In the genomic region with DNA sequence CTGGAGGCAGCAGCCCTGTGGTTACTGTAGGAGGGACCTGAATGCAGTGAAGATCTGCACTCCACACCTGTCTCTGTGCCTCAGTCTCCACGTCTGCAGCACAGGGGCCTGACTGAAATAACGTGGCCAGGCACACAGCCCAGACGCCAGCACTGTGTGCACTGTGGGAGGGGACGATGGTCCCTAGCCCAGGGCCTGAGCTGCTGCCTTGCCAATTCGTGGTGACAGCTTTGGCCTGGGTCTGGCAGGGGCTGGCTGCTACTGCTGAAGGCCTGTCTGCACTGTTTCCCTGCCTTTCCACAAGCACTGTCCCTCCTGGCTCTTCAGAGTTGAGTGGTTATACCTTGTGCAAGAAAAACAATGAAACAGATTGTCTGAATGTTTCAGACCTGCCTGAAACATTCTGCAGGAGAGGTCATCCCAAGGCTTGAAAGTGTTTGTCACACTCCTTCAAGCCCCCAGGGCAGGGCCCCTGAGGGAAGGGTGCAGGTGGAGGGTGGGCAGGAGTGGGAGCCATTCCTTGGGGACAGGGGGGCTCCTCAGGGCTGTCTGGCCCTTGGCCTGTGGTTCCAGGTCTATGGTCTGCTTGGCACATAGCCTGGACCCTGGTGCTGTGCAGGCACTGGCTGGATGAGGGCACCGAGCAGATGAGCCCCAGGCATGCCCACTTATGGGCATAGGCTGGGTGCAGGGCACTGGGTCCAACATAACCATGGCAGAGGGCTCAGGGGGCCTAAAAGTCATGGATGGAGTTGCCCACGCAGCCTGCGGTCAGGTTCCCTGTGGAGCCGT, we compare ENCODE assay signal across 1 cellular context.
TF ChIP-seq lines count a peak whose summit lies in the region.

No MANE protein-coding gene starts in this region.

TF ChIP-seq in GM23338, 12 proteins besides CTCF, POLR2A, EP300 and RAD21:
- no peak for TF ChIP-seq ZNF114 (CRISPR knock-in tag; IDR thresholded peaks at IDR 0.05)
- no peak for TF ChIP-seq JUNB (IDR thresholded peaks at IDR 0.05; ENCODE audit: unreplicated experiment)
- no peak for TF ChIP-seq CREB1 (CRISPR knock-in tag; IDR thresholded peaks at IDR 0.05; ENCODE audit: low read depth)
- no peak for TF ChIP-seq STAT1 (IDR thresholded peaks at IDR 0.05; ENCODE audit: unreplicated experiment)
- no peak for TF ChIP-seq NANOG (IDR thresholded peaks at IDR 0.05; ENCODE audit: borderline replicate concordance)
- no peak for TF ChIP-seq POLR2AphosphoS5 (IDR thresholded peaks at IDR 0.05; ENCODE audit: low read depth)
- TF ChIP-seq, protein P1, sequence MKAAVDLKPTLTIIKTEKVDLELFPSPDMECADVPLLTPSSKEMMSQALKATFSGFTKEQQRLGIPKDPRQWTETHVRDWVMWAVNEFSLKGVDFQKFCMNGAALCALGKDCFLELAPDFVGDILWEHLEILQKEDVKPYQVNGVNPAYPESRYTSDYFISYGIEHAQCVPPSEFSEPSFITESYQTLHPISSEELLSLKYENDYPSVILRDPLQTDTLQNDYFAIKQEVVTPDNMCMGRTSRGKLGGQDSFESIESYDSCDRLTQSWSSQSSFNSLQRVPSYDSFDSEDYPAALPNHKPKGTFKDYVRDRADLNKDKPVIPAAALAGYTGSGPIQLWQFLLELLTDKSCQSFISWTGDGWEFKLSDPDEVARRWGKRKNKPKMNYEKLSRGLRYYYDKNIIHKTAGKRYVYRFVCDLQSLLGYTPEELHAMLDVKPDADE (IDR thresholded peaks at IDR 0.05): no peak
- TF ChIP-seq, protein P2, sequence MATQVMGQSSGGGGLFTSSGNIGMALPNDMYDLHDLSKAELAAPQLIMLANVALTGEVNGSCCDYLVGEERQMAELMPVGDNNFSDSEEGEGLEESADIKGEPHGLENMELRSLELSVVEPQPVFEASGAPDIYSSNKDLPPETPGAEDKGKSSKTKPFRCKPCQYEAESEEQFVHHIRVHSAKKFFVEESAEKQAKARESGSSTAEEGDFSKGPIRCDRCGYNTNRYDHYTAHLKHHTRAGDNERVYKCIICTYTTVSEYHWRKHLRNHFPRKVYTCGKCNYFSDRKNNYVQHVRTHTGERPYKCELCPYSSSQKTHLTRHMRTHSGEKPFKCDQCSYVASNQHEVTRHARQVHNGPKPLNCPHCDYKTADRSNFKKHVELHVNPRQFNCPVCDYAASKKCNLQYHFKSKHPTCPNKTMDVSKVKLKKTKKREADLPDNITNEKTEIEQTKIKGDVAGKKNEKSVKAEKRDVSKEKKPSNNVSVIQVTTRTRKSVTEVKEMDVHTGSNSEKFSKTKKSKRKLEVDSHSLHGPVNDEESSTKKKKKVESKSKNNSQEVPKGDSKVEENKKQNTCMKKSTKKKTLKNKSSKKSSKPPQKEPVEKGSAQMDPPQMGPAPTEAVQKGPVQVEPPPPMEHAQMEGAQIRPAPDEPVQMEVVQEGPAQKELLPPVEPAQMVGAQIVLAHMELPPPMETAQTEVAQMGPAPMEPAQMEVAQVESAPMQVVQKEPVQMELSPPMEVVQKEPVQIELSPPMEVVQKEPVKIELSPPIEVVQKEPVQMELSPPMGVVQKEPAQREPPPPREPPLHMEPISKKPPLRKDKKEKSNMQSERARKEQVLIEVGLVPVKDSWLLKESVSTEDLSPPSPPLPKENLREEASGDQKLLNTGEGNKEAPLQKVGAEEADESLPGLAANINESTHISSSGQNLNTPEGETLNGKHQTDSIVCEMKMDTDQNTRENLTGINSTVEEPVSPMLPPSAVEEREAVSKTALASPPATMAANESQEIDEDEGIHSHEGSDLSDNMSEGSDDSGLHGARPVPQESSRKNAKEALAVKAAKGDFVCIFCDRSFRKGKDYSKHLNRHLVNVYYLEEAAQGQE (IDR thresholded peaks at IDR 0.05; ENCODE audit: unreplicated experiment): no peak
- TF ChIP-seq ZNF331 (CRISPR knock-in tag; IDR thresholded peaks at IDR 0.05; ENCODE audit: low read depth): no peak
- no peak for TF ChIP-seq EZH2phosphoT487 (IDR thresholded peaks at IDR 0.05; ENCODE audit: unreplicated experiment)
- TF ChIP-seq, protein P3, sequence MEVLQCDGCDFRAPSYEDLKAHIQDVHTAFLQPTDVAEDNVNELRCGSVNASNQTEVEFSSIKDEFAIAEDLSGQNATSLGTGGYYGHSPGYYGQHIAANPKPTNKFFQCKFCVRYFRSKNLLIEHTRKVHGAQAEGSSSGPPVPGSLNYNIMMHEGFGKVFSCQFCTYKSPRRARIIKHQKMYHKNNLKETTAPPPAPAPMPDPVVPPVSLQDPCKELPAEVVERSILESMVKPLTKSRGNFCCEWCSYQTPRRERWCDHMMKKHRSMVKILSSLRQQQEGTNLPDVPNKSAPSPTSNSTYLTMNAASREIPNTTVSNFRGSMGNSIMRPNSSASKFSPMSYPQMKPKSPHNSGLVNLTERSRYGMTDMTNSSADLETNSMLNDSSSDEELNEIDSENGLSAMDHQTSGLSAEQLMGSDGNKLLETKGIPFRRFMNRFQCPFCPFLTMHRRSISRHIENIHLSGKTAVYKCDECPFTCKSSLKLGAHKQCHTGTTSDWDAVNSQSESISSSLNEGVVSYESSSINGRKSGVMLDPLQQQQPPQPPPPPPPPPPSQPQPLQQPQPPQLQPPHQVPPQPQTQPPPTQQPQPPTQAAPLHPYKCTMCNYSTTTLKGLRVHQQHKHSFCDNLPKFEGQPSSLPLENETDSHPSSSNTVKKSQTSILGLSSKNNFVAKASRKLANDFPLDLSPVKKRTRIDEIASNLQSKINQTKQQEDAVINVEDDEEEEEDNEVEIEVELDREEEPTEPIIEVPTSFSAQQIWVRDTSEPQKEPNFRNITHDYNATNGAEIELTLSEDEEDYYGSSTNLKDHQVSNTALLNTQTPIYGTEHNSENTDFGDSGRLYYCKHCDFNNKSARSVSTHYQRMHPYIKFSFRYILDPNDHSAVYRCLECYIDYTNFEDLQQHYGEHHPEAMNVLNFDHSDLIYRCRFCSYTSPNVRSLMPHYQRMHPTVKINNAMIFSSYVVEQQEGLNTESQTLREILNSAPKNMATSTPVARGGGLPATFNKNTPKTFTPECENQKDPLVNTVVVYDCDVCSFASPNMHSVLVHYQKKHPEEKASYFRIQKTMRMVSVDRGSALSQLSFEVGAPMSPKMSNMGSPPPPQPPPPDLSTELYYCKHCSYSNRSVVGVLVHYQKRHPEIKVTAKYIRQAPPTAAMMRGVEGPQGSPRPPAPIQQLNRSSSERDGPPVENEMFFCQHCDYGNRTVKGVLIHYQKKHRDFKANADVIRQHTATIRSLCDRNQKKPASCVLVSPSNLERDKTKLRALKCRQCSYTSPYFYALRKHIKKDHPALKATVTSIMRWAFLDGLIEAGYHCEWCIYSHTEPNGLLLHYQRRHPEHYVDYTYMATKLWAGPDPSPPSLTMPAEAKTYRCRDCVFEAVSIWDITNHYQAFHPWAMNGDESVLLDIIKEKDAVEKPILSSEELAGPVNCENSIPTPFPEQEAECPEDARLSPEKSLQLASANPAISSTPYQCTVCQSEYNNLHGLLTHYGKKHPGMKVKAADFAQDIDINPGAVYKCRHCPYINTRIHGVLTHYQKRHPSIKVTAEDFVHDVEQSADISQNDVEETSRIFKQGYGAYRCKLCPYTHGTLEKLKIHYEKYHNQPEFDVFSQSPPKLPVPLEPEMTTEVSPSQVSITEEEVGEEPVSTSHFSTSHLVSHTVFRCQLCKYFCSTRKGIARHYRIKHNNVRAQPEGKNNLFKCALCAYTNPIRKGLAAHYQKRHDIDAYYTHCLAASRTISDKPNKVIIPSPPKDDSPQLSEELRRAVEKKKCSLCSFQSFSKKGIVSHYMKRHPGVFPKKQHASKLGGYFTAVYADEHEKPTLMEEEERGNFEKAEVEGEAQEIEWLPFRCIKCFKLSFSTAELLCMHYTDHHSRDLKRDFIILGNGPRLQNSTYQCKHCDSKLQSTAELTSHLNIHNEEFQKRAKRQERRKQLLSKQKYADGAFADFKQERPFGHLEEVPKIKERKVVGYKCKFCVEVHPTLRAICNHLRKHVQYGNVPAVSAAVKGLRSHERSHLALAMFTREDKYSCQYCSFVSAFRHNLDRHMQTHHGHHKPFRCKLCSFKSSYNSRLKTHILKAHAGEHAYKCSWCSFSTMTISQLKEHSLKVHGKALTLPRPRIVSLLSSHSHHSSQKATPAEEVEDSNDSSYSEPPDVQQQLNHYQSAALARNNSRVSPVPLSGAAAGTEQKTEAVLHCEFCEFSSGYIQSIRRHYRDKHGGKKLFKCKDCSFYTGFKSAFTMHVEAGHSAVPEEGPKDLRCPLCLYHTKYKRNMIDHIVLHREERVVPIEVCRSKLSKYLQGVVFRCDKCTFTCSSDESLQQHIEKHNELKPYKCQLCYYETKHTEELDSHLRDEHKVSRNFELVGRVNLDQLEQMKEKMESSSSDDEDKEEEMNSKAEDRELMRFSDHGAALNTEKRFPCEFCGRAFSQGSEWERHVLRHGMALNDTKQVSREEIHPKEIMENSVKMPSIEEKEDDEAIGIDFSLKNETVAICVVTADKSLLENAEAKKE (CRISPR knock-in tag; IDR thresholded peaks at IDR 0.05): no peak
- TF ChIP-seq EZH2 (IDR thresholded peaks at IDR 0.05; ENCODE audit: low read depth, unreplicated experiment): no peak
